10 cellular contexts compared by ENCODE assay signal in genomic region chr6:151867361-151867869, GRCh38. TPM values are rescaled to one million over a fixed set of nuclear protein-coding genes. Genes with fewer than 3 reads are reported as not detected.
DNase-seq lines count a peak whose midpoint lies in the region; ATAC-seq, FAIRE-seq and TF ChIP-seq lines count a peak whose summit lies in the region.
"Not testable (repeated sequence)": the region's sequence is repeated elsewhere in the genome, so short reads cannot be mapped to it uniquely, and the experiment has no call there.
"Had no signal": no experiment of that assay in that cellular context is flagged by ENCODE, and none has a peak within 500 bp of the region (broad histone marks: within the 10 kb centered on the region; RNA-seq: fewer than 3 reads in every experiment).

No MANE protein-coding gene starts in this region.

- peak; percentile 9 for FAIRE-seq in GM18507 (lab: Jason Lieb, UNC)
- not testable (repeated sequence) for FAIRE-seq in GM12878 (lab: Jason Lieb, UNC)

- peak overlapping the region in 1 of 11 experiments; percentile 32; a peak in 1 of 22 replicates for H3K9ac ChIP-seq in BLaER1 treated with 17β-estradiol and CSF1 and Interleukin-3, amounts not matched to agents 10 nM and 100 nM
- H3K9ac ChIP-seq in MM.1S (ENCODE audit: low read length); GM12878 (ENCODE audit: control insufficient read depth, insufficient read depth, low read length): not testable (repeated sequence)

- not testable (repeated sequence) for TF ChIP-seq EP300 in GM12878 (IDR thresholded peaks at IDR 0.05; ENCODE audit: borderline replicate concordance in 1 of 2, control insufficient read depth in 1 of 2, low read depth in 2 of 2, low read length in 2 of 2)

- ATAC-seq in GM12878: peak; percentile 71

- POLR2A ChIA-PET in GM12878 (lab: Charles Lee): not testable (repeated sequence)

- intact Hi-C loops in GM12878 (cut with micrococcal nuclease; ENCODE audit: unreplicated experiment): not testable (repeated sequence)

- H3K9me3 ChIP-seq in BLaER1 treated with 17β-estradiol and CSF1 and Interleukin-3, amounts not matched to agents 10 nM and 100 nM (replicated peaks in 1 of 11): peaks cover 0 to 16% (median 6%) of the 10 kb centered on the region in 11 experiments; a peak in 7 of 22 replicates
- not testable (repeated sequence) for H3K9me3 ChIP-seq in MM.1S (replicated peaks; ENCODE audit: insufficient read depth, low read length); GM12878 (replicated peaks; ENCODE audit: control insufficient read depth, insufficient read depth, low read length)

- not testable (repeated sequence) for TF ChIP-seq POLR2A in GM12878 (IDR thresholded peaks at IDR 0.05; ENCODE audit: low read depth, low read length)

- not testable (repeated sequence) for H3K36me3 ChIP-seq in BLaER1 treated with 17β-estradiol and CSF1 and Interleukin-3, amounts not matched to agents 10 nM and 100 nM; MM.1S (replicated peaks; ENCODE audit: insufficient read depth, low read length); GM12878 (ENCODE audit: control insufficient read depth in 2 of 2, insufficient read depth in 2 of 2, low read length in 1 of 2)

- H3K27ac ChIP-seq in BLaER1 treated with 17β-estradiol and CSF1 and Interleukin-3, amounts not matched to agents 10 nM and 100 nM: peak overlapping the region in 5 of 11 experiments; percentile 14 to 75 (median 58); a peak in 7 of 22 replicates
- H3K27ac ChIP-seq in MM.1S (ENCODE audit: low read length): peak overlapping the region; percentile 27; the same call in 1 of the 2 replicates
- H3K27ac ChIP-seq in GM12878 (ENCODE audit: control insufficient read depth, insufficient read depth): not testable (repeated sequence)

- H3K4me2 ChIP-seq in BLaER1 treated with 17β-estradiol and CSF1 and Interleukin-3, amounts not matched to agents 10 nM and 100 nM: peak overlapping the region; percentile 24 to 58 (median 46); a peak in 19 of 22 replicates
- 0 out of 2 replicates have a peak overlapping the region, but pooled peaks have one; percentile 24 for H3K4me2 ChIP-seq in MM.1S (ENCODE audit: low read depth, low read length)
- not testable (repeated sequence) for H3K4me2 ChIP-seq in GM12878 (ENCODE audit: control insufficient read depth, insufficient read depth)

- CTCF ChIA-PET in GM12878 (lab: Yijun Ruan, JAX): not testable (repeated sequence)

- not testable (repeated sequence) for H3K4me3 ChIP-seq in BLaER1 treated with 17β-estradiol and CSF1 and Interleukin-3, amounts not matched to agents 10 nM and 100 nM; MM.1S (ENCODE audit: low read length); GM12878

- not testable (repeated sequence) for TF ChIP-seq CTCF in MM.1S (IDR thresholded peaks at IDR 0.05; ENCODE audit: low read length); GM12878 (IDR thresholded peaks at IDR 0.05 in 2 of 3, conservative IDR thresholded peaks at IDR 0.05 in 1 of 3; ENCODE audit: control insufficient read depth in 2 of 3, extremely low read depth in 1 of 3, insufficient read depth in 1 of 3, low read depth in 3 of 3, low read length in 3 of 3)

- peaks cover 7 to 30% (median 23%) of the 10 kb centered on the region in 10 experiments; a peak in 17 of 20 replicates for H3K4me1 ChIP-seq in BLaER1 treated with 17β-estradiol and CSF1 and Interleukin-3, amounts not matched to agents 10 nM and 100 nM
- H3K4me1 ChIP-seq in MM.1S (ENCODE audit: low read length); GM12878 (ENCODE audit: control insufficient read depth, insufficient read depth, low read length): not testable (repeated sequence)

- RAD21 ChIA-PET in GM12878 (lab: Charles Lee; ENCODE audit: unreplicated experiment): not testable (repeated sequence)

- not testable (repeated sequence) for H3K27me3 ChIP-seq in BLaER1 treated with 17β-estradiol and CSF1 and Interleukin-3, amounts not matched to agents 10 nM and 100 nM; MM.1S (replicated peaks; ENCODE audit: insufficient read depth, low read length); GM12878 (replicated peaks in 1 of 2; ENCODE audit: control insufficient read depth in 2 of 2, insufficient read depth in 2 of 2, low read length in 1 of 2)

- H3K9me2 ChIP-seq in MM.1S (replicated peaks; ENCODE audit: insufficient read depth, low read length): not testable (repeated sequence)

- WGBS in GM12878 (ENCODE audit: insufficient coverage, insufficient replicate concordance, low lambda C conversion rate, missing lambda C conversion rate): 3% methylated on average over 4 of the region's 4 CpGs

- in situ Hi-C loops in GM12878 (cut with MboI): not testable (repeated sequence)

- TF ChIP-seq RAD21 in GM12878 (IDR thresholded peaks at IDR 0.05; ENCODE audit: insufficient read depth, low read depth, low read length): not testable (repeated sequence)

- DNase-seq in GM18507 (ENCODE audit: extremely low spot score, insufficient read length, low read depth); GM12878 (ENCODE audit: low read depth, low spot score): not testable (repeated sequence)
- DNase-seq in LHCN-M2 (ENCODE audit: low read depth) (peak; percentile 30), MM.1S (peak; percentile 25), fibroblast of gingiva (ENCODE audit: low read depth) (peak; percentile 38), myocyte (ENCODE audit: low read depth) (peak; percentile 38)

- SMC1A ChIA-PET in GM12878 (lab: Charles Lee; ENCODE audit: uncharacterized antibody, unreplicated experiment): not testable (repeated sequence)

- not testable (repeated sequence) for BruUV-seq in GM12878 (replicated peaks; lab: Mats Ljungman, UMichigan)

- H4K20me1 ChIP-seq in BLaER1 treated with 17β-estradiol and CSF1 and Interleukin-3, amounts not matched to agents 10 nM and 100 nM; MM.1S (ENCODE audit: insufficient read depth, low read length); GM12878 (ENCODE audit: control insufficient read depth, insufficient read depth): not testable (repeated sequence)

- not testable (repeated sequence) for H2AFZ ChIP-seq in MM.1S (ENCODE audit: low read length); GM12878 (ENCODE audit: control insufficient read depth, low read depth, low read length)

- not testable (repeated sequence) for H3K79me2 ChIP-seq in MM.1S (ENCODE audit: low read length); GM12878 (ENCODE audit: control insufficient read depth, insufficient read depth, low read length)

- H3F3A ChIP-seq in MM.1S (ENCODE audit: insufficient read depth, low read length): not testable (repeated sequence)

TF ChIP-seq in GM12878, 131 proteins besides CTCF, POLR2A, EP300 and RAD21:
- TF ChIP-seq ATF7 (IDR thresholded peaks at IDR 0.05; ENCODE audit: low read depth) (peak; percentile 48; the same call in 1 of the 2 replicates), IKZF2 (IDR thresholded peaks at IDR 0.05) (peak; percentile 45 to 60; a peak in 2 of 4 replicates), DPF2 (IDR thresholded peaks at IDR 0.05) (0 out of 2 replicates have a peak, but pooled peaks have one; percentile 31), IKZF1 (conservative IDR thresholded peaks at IDR 0.05) (peak; percentile 51), MTA2 (IDR thresholded peaks at IDR 0.05; ENCODE audit: low read depth) (peak; percentile 75)

RNA-seq across cellular contexts. Expression of gene ESR1, which starts 59.9 kb away (rescaled TPM):
- total RNA-seq in LHCN-M2 (2014; rRNA removed) (0.23 and 0.58 TPM in 2 replicates), GM12878 (2014; rRNA removed) (0.05 and 0.51 TPM in 2 replicates), GM12878 (2014; rRNA removed; fragmentation: Illumina TruSeq; extraction: Trizol) (0.05 TPM in 1 of 2 replicates, not detected in the other), GM12878 (2021) (0.13 TPM in 1 of 2 replicates, not detected in the other), myocyte (0.72 and 0.83 TPM in 2 replicates)
- 0.13 TPM for polyA plus RNA-seq in LHCN-M2 (2012)
- 5.1 and 7.7 TPM in 2 replicates for total RNA-seq in GM12878 (2013; cell fraction: nucleolus; rRNA removed)
- 0.13 TPM for polyA plus RNA-seq in GM12878 (2011; ENCODE audit: low read depth)
- polyA plus RNA-seq in GM12878 (2011; rRNA removed) (0.20 and 0.29 TPM in 2 replicates), GM12878 (2014; fragmentation: Illumina TruSeq; extraction: Trizol) (0.09 TPM in 1 of 2 replicates, not detected in the other), GM12878 (2014; fragmentation: Nextera tagmentation; extraction: Ambion mirVana) (not detected), GM12878 (2014; rRNA removed) (0.03 and 0.04 TPM in 2 replicates), GM12878 (2016; fragmentation: Nextera tagmentation; extraction: Ambion mirVana) (under 1 TPM in 1 of 2 experiments, not detected in 1; 0.39 TPM)
- 0.10 and 0.32 TPM in 2 replicates for polyA plus RNA-seq in GM12878 (2011; cell fraction: cytosol; rRNA removed)
- 0.69 and 0.70 TPM in 2 replicates for polyA plus RNA-seq in GM12878 (2011; cell fraction: nucleus; rRNA removed)
- polyA plus RNA-seq in GM12878 (2012): 0.11 and 0.14 TPM in 2 replicates
- 0.41 and 0.59 TPM in 2 replicates for polyA minus RNA-seq in GM12878 (2011; rRNA and poly(A)+ RNA removed)
- not detected in 2 replicates for polyA minus RNA-seq in GM12878 (2011; cell fraction: cytosol; rRNA and poly(A)+ RNA removed)
- 2.9 and 4.7 TPM in 2 replicates for polyA minus RNA-seq in GM12878 (2011; cell fraction: nucleus; rRNA and poly(A)+ RNA removed)
- 0.93 TPM for polyA plus RNA-seq in myocyte (2012)
- total RNA-seq: A673, Daoy, G401 had no signal
